Comparison of ENCODE assay signal across 1 cellular context in genomic region chr7:39709029-39709428, GRCh38.
TF ChIP-seq lines count a peak whose summit lies in the region.

No MANE protein-coding gene starts in this region.

TF ChIP-seq in GM12878, 131 proteins besides CTCF, POLR2A, EP300 and RAD21 (continued from another document):
- TF ChIP-seq, protein P1, sequence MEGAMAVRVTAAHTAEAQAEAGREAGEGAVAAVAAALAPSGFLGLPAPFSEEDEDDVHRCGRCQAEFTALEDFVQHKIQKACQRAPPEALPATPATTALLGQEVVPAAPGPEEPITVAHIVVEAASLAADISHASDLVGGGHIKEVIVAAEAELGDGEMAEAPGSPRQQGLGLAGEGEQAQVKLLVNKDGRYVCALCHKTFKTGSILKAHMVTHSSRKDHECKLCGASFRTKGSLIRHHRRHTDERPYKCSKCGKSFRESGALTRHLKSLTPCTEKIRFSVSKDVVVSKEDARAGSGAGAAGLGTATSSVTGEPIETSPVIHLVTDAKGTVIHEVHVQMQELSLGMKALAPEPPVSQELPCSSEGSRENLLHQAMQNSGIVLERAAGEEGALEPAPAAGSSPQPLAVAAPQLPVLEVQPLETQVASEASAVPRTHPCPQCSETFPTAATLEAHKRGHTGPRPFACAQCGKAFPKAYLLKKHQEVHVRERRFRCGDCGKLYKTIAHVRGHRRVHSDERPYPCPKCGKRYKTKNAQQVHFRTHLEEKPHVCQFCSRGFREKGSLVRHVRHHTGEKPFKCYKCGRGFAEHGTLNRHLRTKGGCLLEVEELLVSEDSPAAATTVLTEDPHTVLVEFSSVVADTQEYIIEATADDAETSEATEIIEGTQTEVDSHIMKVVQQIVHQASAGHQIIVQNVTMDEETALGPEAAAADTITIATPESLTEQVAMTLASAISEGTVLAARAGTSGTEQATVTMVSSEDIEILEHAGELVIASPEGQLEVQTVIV (IDR thresholded peaks at IDR 0.05; ENCODE audit: borderline replicate concordance, partially characterized antibody), result no peak
